Comparison of ENCODE assay signal across 8 cellular contexts in the genomic region with DNA sequence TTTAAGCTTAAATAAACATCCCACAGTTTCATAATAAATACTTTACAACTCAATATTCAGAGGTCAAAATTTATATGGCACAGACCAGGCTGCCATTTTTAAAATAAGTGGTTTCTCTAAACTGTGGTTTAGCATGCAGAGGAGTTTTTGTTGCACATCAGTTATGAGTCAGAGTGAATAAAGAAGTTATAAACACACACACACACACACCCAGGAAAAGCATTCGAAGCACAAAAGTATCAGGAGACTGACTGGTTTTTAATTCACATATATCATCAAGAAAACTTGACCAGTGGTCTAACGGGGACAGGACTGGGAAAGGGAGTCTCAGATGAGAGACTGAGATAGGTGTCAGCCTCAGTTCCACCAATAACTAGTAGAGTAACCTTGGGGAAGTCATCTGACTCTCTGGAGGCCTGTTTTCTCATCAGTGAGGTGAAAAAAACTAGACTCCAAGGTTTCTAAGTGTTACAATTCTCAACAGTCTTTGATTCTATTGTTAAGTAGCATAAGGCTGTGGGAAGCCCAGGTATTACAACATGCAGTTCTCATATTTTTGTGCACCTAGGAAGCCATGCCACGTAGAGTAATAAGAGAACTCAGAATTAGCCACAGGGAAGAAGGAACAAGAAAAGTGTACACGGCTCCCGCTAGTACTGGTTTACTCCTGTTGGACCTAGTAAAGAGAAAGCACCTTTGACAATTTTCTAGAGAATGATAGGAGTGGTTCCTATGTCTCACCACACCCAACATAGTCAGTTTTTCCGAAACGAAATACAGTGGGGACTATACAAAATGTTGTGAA. TPM values are rescaled to one million over a fixed set of nuclear protein-coding genes. Genes with fewer than 3 reads are reported as not detected.
DNase-seq lines count a peak whose midpoint lies in the region; ATAC-seq and TF ChIP-seq lines count a peak whose summit lies in the region.

No MANE protein-coding gene starts in this region.

- H3K27me3 ChIP-seq in SK-N-SH (ENCODE audit: insufficient read depth) = no peaks in the 10 kb centered on the region
- H3K27me3 ChIP-seq in osteoblast (ENCODE audit: insufficient read depth, low read length) = no peaks in the 10 kb centered on the region

- H2AFZ ChIP-seq in SK-N-SH (ENCODE audit: low read depth) = no peak overlapping the region
- no peak overlapping the region for H2AFZ ChIP-seq in osteoblast (ENCODE audit: low read length)

- H3K9me3 ChIP-seq in SK-N-SH (no peaks in the 10 kb centered on the region), osteoblast (ENCODE audit: low read depth, low read length) (no peaks in the 10 kb centered on the region)

- H3K79me2 ChIP-seq in SK-N-SH (ENCODE audit: insufficient read depth) (peaks cover 99% of the 10 kb centered on the region), osteoblast (ENCODE audit: insufficient read depth, low read length) (peaks cover 85% of the 10 kb centered on the region)

- no peak for ATAC-seq in GM19452 (IDR thresholded peaks at IDR 0.05; ENCODE audit: unreplicated experiment)

- H3K4me2 ChIP-seq in SK-N-SH (peak overlapping the region; percentile 79), osteoblast (ENCODE audit: insufficient read depth, low read length) (peak overlapping the region; percentile 74)

- no peaks in the 10 kb centered on the region for H3K9me2 ChIP-seq in SK-N-SH

- TF ChIP-seq EP300 in SK-N-SH (IDR thresholded peaks at IDR 0.05; ENCODE audit: borderline replicate concordance in 1 of 2, low read depth in 1 of 2, low read length in 1 of 2) = no peak; a peak in 1 of 4 replicates

- TF ChIP-seq RAD21 in SK-N-SH (IDR thresholded peaks at IDR 0.05; ENCODE audit: low read length) = no peak

- CTCF ChIA-PET in SK-N-SH (lab: Yijun Ruan, JAX) = interaction anchor here (0.9 to 2.4 kb wide), 3 partner anchors 24 to 316 kb away, joined by 3 to 11 read pairs (median 3); no protein-coding TSS in a partner anchor

- H3K4me3 ChIP-seq in SK-N-SH (ENCODE audit: low read depth in 2 of 2, low read length in 1 of 2) (peak overlapping the region in 1 of 2 experiments; percentile 34; a peak in 1 of 4 replicates), osteoblast (ENCODE audit: insufficient read depth, low read length) (peak overlapping the region; percentile 53)

- WGBS in SK-N-SH (ENCODE audit: low lambda C conversion rate) = 25% methylated on average over 7 of the region's 7 CpGs

- H3K27ac ChIP-seq in SK-N-SH (ENCODE audit: low read depth in 2 of 2, low read length in 1 of 2) (peak overlapping the region in 1 of 2 experiments; percentile 91; a peak in 2 of 4 replicates), osteoblast (ENCODE audit: low read depth, low read length) (peak overlapping the region; percentile 96)

- H3K4me1 ChIP-seq in SK-N-SH (ENCODE audit: control insufficient read depth in 1 of 2, insufficient read depth in 2 of 2, low read depth in 1 of 2, low read length in 1 of 2) = peaks cover 0 to 23% of the 10 kb centered on the region in 2 experiments; a peak in 2 of 4 replicates
- H3K4me1 ChIP-seq in osteoblast (ENCODE audit: insufficient read depth, low read length) = peaks cover 20% of the 10 kb centered on the region

- H3K9ac ChIP-seq in SK-N-SH = peak overlapping the region; percentile 75

- DNase-seq in AG20443 (ENCODE audit: low spot score) (peak; percentile 64), H4 (ENCODE audit: low spot score) (peak; percentile 82), SK-N-SH (no peak), dermis microvascular lymphatic vessel endothelial cell (ENCODE audit: low read depth in 2 of 2) (peak; percentile 54 to 59), osteoblast (ENCODE audit: insufficient read length, low spot score, missing footprints) (peak; percentile 95), ecto neural progenitor cell (ENCODE audit: low spot score) (no peak), DMS153 (lab: John Stamatoyannopoulos, UW) (no peak)

- peaks cover 29% of the 10 kb centered on the region for H3F3A ChIP-seq in SK-N-SH (replicated peaks; ENCODE audit: insufficient read depth)

- H4K20me1 ChIP-seq in SK-N-SH (ENCODE audit: insufficient read depth) (peaks cover 53% of the 10 kb centered on the region), osteoblast (ENCODE audit: insufficient read depth, low read length) (peaks cover 26% of the 10 kb centered on the region)

- POLR2A ChIA-PET in SK-N-SH (lab: Yijun Ruan, JAX) = no interaction called here

- no peak for TF ChIP-seq CTCF in SK-N-SH (IDR thresholded peaks at IDR 0.05)
- TF ChIP-seq CTCF in osteoblast (IDR thresholded peaks at IDR 0.05; ENCODE audit: extremely low read depth, low read depth, low read length) = no peak

- H3K36me3 ChIP-seq in SK-N-SH (replicated peaks in 1 of 2; ENCODE audit: control insufficient read depth in 1 of 2, insufficient read depth in 2 of 2, low read length in 1 of 2) = no peaks in the 10 kb centered on the region
- no peaks in the 10 kb centered on the region for H3K36me3 ChIP-seq in osteoblast (ENCODE audit: insufficient read depth, low read length)

TF ChIP-seq in SK-N-SH, 30 proteins besides CTCF, POLR2A, EP300 and RAD21:
- TF ChIP-seq ELF1 (IDR thresholded peaks at IDR 0.05) (no peak), MXI1 (IDR thresholded peaks at IDR 0.05; ENCODE audit: low read depth, low read length) (no peak), EZH2phosphoT487 (IDR thresholded peaks at IDR 0.05; ENCODE audit: borderline replicate concordance, low read depth) (no peak), FOXJ3 (CRISPR knock-in tag; IDR thresholded peaks at IDR 0.05) (no peak), TCF12 (IDR thresholded peaks at IDR 0.05) (peak; percentile 52; the same call in 1 of the 2 replicates), MEF2A (IDR thresholded peaks at IDR 0.05; ENCODE audit: borderline replicate concordance, low read depth) (no peak), NRF1 (IDR thresholded peaks at IDR 0.05; ENCODE audit: low read depth, low read length) (no peak), NFIC (IDR thresholded peaks at IDR 0.05; ENCODE audit: borderline replicate concordance) (no peak), POLR2AphosphoS5 (IDR thresholded peaks at IDR 0.05; ENCODE audit: low read depth, low read length) (no peak), RXRA (IDR thresholded peaks at IDR 0.05; ENCODE audit: borderline replicate concordance, low read depth) (peak; percentile 7; the same call in 1 of the 2 replicates), FOSL2 (IDR thresholded peaks at IDR 0.05; ENCODE audit: borderline replicate concordance, low read depth) (peak; percentile 63; the same call in 1 of the 2 replicates), RCOR1 (IDR thresholded peaks at IDR 0.05; ENCODE audit: low read length) (no peak), JUND (IDR thresholded peaks at IDR 0.05) (peak; percentile 54), YY1 (IDR thresholded peaks at IDR 0.05; ENCODE audit: low read depth) (peak; percentile 67; the same call in 1 of the 2 replicates), GABPA (IDR thresholded peaks at IDR 0.05; ENCODE audit: low read depth) (no peak)
- TF ChIP-seq, protein P1, sequence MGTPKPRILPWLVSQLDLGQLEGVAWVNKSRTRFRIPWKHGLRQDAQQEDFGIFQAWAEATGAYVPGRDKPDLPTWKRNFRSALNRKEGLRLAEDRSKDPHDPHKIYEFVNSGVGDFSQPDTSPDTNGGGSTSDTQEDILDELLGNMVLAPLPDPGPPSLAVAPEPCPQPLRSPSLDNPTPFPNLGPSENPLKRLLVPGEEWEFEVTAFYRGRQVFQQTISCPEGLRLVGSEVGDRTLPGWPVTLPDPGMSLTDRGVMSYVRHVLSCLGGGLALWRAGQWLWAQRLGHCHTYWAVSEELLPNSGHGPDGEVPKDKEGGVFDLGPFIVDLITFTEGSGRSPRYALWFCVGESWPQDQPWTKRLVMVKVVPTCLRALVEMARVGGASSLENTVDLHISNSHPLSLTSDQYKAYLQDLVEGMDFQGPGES (IDR thresholded peaks at IDR 0.05; ENCODE audit: low read depth, low read length) = no peak
- TF ChIP-seq, protein P2, sequence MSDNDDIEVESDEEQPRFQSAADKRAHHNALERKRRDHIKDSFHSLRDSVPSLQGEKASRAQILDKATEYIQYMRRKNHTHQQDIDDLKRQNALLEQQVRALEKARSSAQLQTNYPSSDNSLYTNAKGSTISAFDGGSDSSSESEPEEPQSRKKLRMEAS (IDR thresholded peaks at IDR 0.05; ENCODE audit: low read depth) = peak; percentile 37; the same call in 1 of the 2 replicates
TF ChIP-seq in SK-N-SH: peak in this region for 6.

RNA-seq across cellular contexts. Expression of a gene that starts 5.2 kb away (rescaled TPM):
- 3.6 and 3.7 TPM in 2 replicates for total RNA-seq in H4 (2014; rRNA removed; shearing (Covaris generic))
- 9.6 and 14.0 TPM in 2 replicates for polyA plus RNA-seq in SK-N-SH (2012; rRNA removed)
- 13.7 and 14.2 TPM in 2 replicates for polyA plus RNA-seq in SK-N-SH (2012; cell fraction: cytosol; rRNA removed)
- polyA plus RNA-seq in SK-N-SH (2012; cell fraction: nucleus; rRNA removed) = 4.8 and 9.6 TPM in 2 replicates
- total RNA-seq in dermis microvascular lymphatic vessel endothelial cell = 6.0 and 9.5 TPM in 2 replicates
- total RNA-seq in osteoblast = 7.6 and 8.5 TPM in 2 replicates

RNA-seq across cellular contexts. Expression of a gene that starts 36.0 kb away (rescaled TPM):
- 50.1 and 62.3 TPM in 2 replicates for total RNA-seq in H4 (2014; rRNA removed; shearing (Covaris generic))
- 40.2 and 43.2 TPM in 2 replicates for polyA plus RNA-seq in SK-N-SH (2012; rRNA removed)
- polyA plus RNA-seq in SK-N-SH (2012; cell fraction: cytosol; rRNA removed) = 45.6 and 47.0 TPM in 2 replicates
- polyA plus RNA-seq in SK-N-SH (2012; cell fraction: nucleus; rRNA removed) = 110 and 120 TPM in 2 replicates
- total RNA-seq in dermis microvascular lymphatic vessel endothelial cell = 7.6 and 11.0 TPM in 2 replicates
- 45.2 and 61.9 TPM in 2 replicates for total RNA-seq in osteoblast

Comparison
In these comparisons a context has a peak if more than half of its experiments do, and no peak if none do; other contexts are left out.
1. DNase-seq: peak in AG20443 (single experiment), H4 (single experiment), dermis microvascular lymphatic vessel endothelial cell (2 of 2) and osteoblast (single experiment); none in SK-N-SH (single experiment), ecto neural progenitor cell (single experiment) and DMS153 (single experiment).